17 cellular contexts compared by ENCODE assay signal in genomic region chr14:41824441-41824840, GRCh38.
DNase-seq lines count a peak whose midpoint lies in the region; ATAC-seq and TF ChIP-seq lines count a peak whose summit lies in the region.
"Had no signal": no experiment of that assay in that cellular context is flagged by ENCODE, and none has a peak within 500 bp of the region (broad histone marks: within the 10 kb centered on the region; RNA-seq: fewer than 3 reads in every experiment).

No MANE protein-coding gene starts in this region.

- H3T11ph ChIP-seq in H9 (ENCODE audit: low read length), result no peak overlapping the region

- no peak overlapping the region for H3K56ac ChIP-seq in H9 (ENCODE audit: insufficient read length, low read depth, low read length)

- H3K23ac ChIP-seq in H9 (ENCODE audit: insufficient read length, low read depth, low read length), result no peak overlapping the region

- H3K4me1 ChIP-seq in DND-41 (ENCODE audit: insufficient read depth, low read length) (no peaks in the 10 kb centered on the region), H9 (ENCODE audit: insufficient read depth, low read length) (no peaks in the 10 kb centered on the region), OCI-LY3 (ENCODE audit: low read length) (no peaks in the 10 kb centered on the region)

- H3K27ac ChIP-seq in DND-41 (ENCODE audit: low read length) (no peak overlapping the region), H9 (ENCODE audit: insufficient read length, low read depth, low read length) (no peak overlapping the region), OCI-LY3 (ENCODE audit: low read length) (no peak overlapping the region)
- H3K27ac ChIP-seq: thoracic aorta had no signal

- H3K36me3 ChIP-seq in DND-41 (ENCODE audit: insufficient read depth, low read length) (no peaks in the 10 kb centered on the region), OCI-LY3 (replicated peaks; ENCODE audit: low read depth, low read length) (no peaks in the 10 kb centered on the region)
- H3K36me3 ChIP-seq: thoracic aorta had no signal

- H2BK12ac ChIP-seq in H9 (ENCODE audit: insufficient read length, low read depth, low read length), result no peak overlapping the region

- no peak overlapping the region for H4K91ac ChIP-seq in H9 (ENCODE audit: insufficient read length, low read depth, low read length)

- H3K4ac ChIP-seq in H9 (ENCODE audit: low read depth, low read length), result no peak overlapping the region

- no peak overlapping the region for H3K18ac ChIP-seq in H9 (ENCODE audit: insufficient read length, low read depth, low read length)

- H3K4me3 Mint-ChIP-seq in H9, result no peak overlapping the region
- H3K4me3 Mint-ChIP-seq: activated CD4-positive, alpha-beta memory T cell treated with anti-CD3 and anti-CD28 coated beads, Interleukin-2, amount 10 ng/mL, durations not matched to agents 7 days and 5 days; activated T-helper 1 cell treated with anti-CD3 and anti-CD28 coated beads, Interleukin-12 subunit alpha, Interleukin-12 subunit beta, Interleukin-2, Interleukin-4 antibody, amounts not matched to agents 30 ng/mL and 10 ng/mL and 1 ng/mL, durations not matched to agents 14 hours and 24 hours and 36 hours; B cell had no signal

- no peak overlapping the region for H4K5ac ChIP-seq in H9 (ENCODE audit: insufficient read length, low read depth, low read length)

- H3K27me3 Mint-ChIP-seq in H9 (ENCODE audit: low read depth), result no peaks in the 10 kb centered on the region; the same call in 1 of the 2 replicates
- H3K27me3 Mint-ChIP-seq: activated CD4-positive, alpha-beta memory T cell treated with anti-CD3 and anti-CD28 coated beads, Interleukin-2, amount 10 ng/mL, durations not matched to agents 7 days and 5 days; B cell had no signal

- WGBS in H9 (ENCODE audit: extremely low coverage, insufficient read length, low lambda C conversion rate), result no CpG with 5 or more reads among the region's 2 CpGs

- ATAC-seq in DND-41 (ENCODE audit: insufficient read depth, low read depth), result no peak
- ATAC-seq: left colon had no signal

- no peak overlapping the region for H2AFZ ChIP-seq in DND-41 (ENCODE audit: low read depth, low read length)
- H2AFZ ChIP-seq in H9 (ENCODE audit: low read length), result no peak overlapping the region
- H2AFZ ChIP-seq in OCI-LY3 (ENCODE audit: low read depth, low read length), result no peak overlapping the region

- H2BK15ac ChIP-seq in H9 (ENCODE audit: low read depth, low read length), result no peak overlapping the region

- H2BK5ac ChIP-seq in H9 (ENCODE audit: insufficient read length, low read length), result no peak overlapping the region

- H2AK5ac ChIP-seq in H9 (ENCODE audit: insufficient read length, low read length), result no peak overlapping the region

- no peak overlapping the region for H4K8ac ChIP-seq in H9 (replicated peaks; ENCODE audit: insufficient read length, low read depth, low read length)

- H2BK120ac ChIP-seq in H9 (ENCODE audit: low read depth, low read length, poor library complexity, severe bottlenecking), result no peak overlapping the region

- no peak for DNase-seq in DND-41
- DNase-seq in H9, result no peak
- DNase-seq in fibroblast of the aortic adventitia (ENCODE audit: low read depth), result no peak
- DNase-seq in COLO668 (lab: John Stamatoyannopoulos, UW; ENCODE audit: unreplicated experiment), result no peak
- no peak for DNase-seq in LoVo (ENCODE audit: low spot score)
- DNase-seq in stimulated activated CD4-positive, alpha-beta T cell treated with anti-CD3 and anti-CD28 coated beads, Interleukin-12 subunit alpha, Interleukin-12 subunit beta, amount 100 ng/mL, for 4 hours, result no peak
- DNase-seq in NCI-H748 (lab: John Stamatoyannopoulos, UW; ENCODE audit: unreplicated experiment), result no peak
- DNase-seq: activated CD4-positive, alpha-beta memory T cell treated with anti-CD3 and anti-CD28 coated beads, Interleukin-2, amount 10 ng/mL, durations not matched to agents 7 days and 5 days; left colon; NCI-H2029 treated with DMSO at 0.1 percent for 48 hours; NCI-H748 treated with DMSO at 0.1 percent for 48 hours; RPMI8226; stimulated activated CD4-positive, alpha-beta T cell treated with anti-CD3 and anti-CD28 coated beads, Interleukin-4, amount 100 ng/mL, for 4 hours had no signal

- no peak overlapping the region for H2BK20ac ChIP-seq in H9 (ENCODE audit: low read depth, low read length, poor library complexity, severe bottlenecking)

- H3K14ac ChIP-seq in H9 (ENCODE audit: insufficient read depth, low read length), result no peak overlapping the region

- H4K20me1 ChIP-seq in DND-41 (ENCODE audit: insufficient read depth, low read length) (no peaks in the 10 kb centered on the region), H9 (ENCODE audit: control insufficient read depth, insufficient read depth, insufficient read length) (no peaks in the 10 kb centered on the region), OCI-LY3 (ENCODE audit: insufficient read depth, low read length) (no peaks in the 10 kb centered on the region)

- no peaks in the 10 kb centered on the region for H3K27me3 ChIP-seq in DND-41 (ENCODE audit: insufficient read depth, low read length, poor library complexity)
- no peaks in the 10 kb centered on the region for H3K27me3 ChIP-seq in H9 (ENCODE audit: insufficient read depth, low read length)
- H3K27me3 ChIP-seq in OCI-LY3 (ENCODE audit: low read depth, low read length), result no peaks in the 10 kb centered on the region

- H3K4me2 ChIP-seq in DND-41 (ENCODE audit: insufficient read depth, low read length), result no peak overlapping the region
- H3K4me2 ChIP-seq in H9 (ENCODE audit: insufficient read depth, insufficient read length, low read length), result no peak overlapping the region
- no peak overlapping the region for H3K4me2 ChIP-seq in OCI-LY3 (ENCODE audit: low read length)

- no peaks in the 10 kb centered on the region for H3K23me2 ChIP-seq in H9 (ENCODE audit: insufficient read length, low read depth, low read length, poor library complexity, severe bottlenecking)

- H3K36me3 Mint-ChIP-seq in H9 (ENCODE audit: insufficient read depth in 1 of 3, low read depth in 3 of 3), result peaks cover 0 to 5% (median 0%) of the 10 kb centered on the region in 3 experiments; a peak in 2 of 7 replicates

- H3K4me1 Mint-ChIP-seq in H9, result no peaks in the 10 kb centered on the region
- H3K4me1 Mint-ChIP-seq: activated CD4-positive, alpha-beta memory T cell treated with anti-CD3 and anti-CD28 coated beads, Interleukin-2, amount 10 ng/mL, durations not matched to agents 7 days and 5 days; B cell had no signal

- H3K9me3 ChIP-seq in DND-41 (ENCODE audit: insufficient read depth, low read length, severe bottlenecking), result peaks cover 6% of the 10 kb centered on the region
- no peaks in the 10 kb centered on the region for H3K9me3 ChIP-seq in H9 (ENCODE audit: control insufficient read depth, low read depth, low read length)
- H3K9me3 ChIP-seq in OCI-LY3 (ENCODE audit: insufficient read depth, low read length), result peaks cover 5% of the 10 kb centered on the region; the same call in 1 of the 2 replicates
- H3K9me3 ChIP-seq: thoracic aorta had no signal

- H3K9me3 Mint-ChIP-seq in H9, result peaks cover 0 to 7% of the 10 kb centered on the region in 2 experiments; a peak in 3 of 5 replicates
- H3K9me3 Mint-ChIP-seq: activated CD4-positive, alpha-beta memory T cell treated with anti-CD3 and anti-CD28 coated beads, Interleukin-2, amount 10 ng/mL, durations not matched to agents 7 days and 5 days; activated T-helper 1 cell treated with anti-CD3 and anti-CD28 coated beads, Interleukin-12 subunit alpha, Interleukin-12 subunit beta, Interleukin-2, Interleukin-4 antibody, amounts not matched to agents 30 ng/mL and 10 ng/mL and 1 ng/mL, durations not matched to agents 14 hours and 24 hours and 36 hours had no signal

- no peak overlapping the region for H3K4me3 ChIP-seq in DND-41 (ENCODE audit: low read depth in 1 of 2, low read length in 2 of 2)
- H3K4me3 ChIP-seq in OCI-LY3 (ENCODE audit: low read length), result no peak overlapping the region
- H3K4me3 ChIP-seq in fibroblast of the aortic adventitia (ENCODE audit: low read depth, low read length), result no peak overlapping the region
- H3K4me3 ChIP-seq: thoracic aorta had no signal

- TF ChIP-seq CTCF in DND-41 (IDR thresholded peaks at IDR 0.05; ENCODE audit: borderline replicate concordance, extremely low read depth, low read length, poor library complexity, severe bottlenecking) (peak; percentile 30), H9 (conservative IDR thresholded peaks at IDR 0.05) (peak; percentile 51), OCI-LY3 (IDR thresholded peaks at IDR 0.05; ENCODE audit: low read depth, low read length) (peak; percentile 26), fibroblast of the aortic adventitia (IDR thresholded peaks at IDR 0.05; ENCODE audit: insufficient read depth, low read length) (peak; percentile 21)

- H3K79me2 ChIP-seq in DND-41 (ENCODE audit: insufficient read depth, low read length), result no peaks in the 10 kb centered on the region
- no peaks in the 10 kb centered on the region for H3K79me2 ChIP-seq in H9 (ENCODE audit: insufficient read depth, low read length)
- no peaks in the 10 kb centered on the region for H3K79me2 ChIP-seq in OCI-LY3 (ENCODE audit: low read length)

- H3K79me1 ChIP-seq in H9 (ENCODE audit: insufficient read depth, low read depth, low read length, poor library complexity, severe bottlenecking), result no peaks in the 10 kb centered on the region

- no peak overlapping the region for H3K9ac ChIP-seq in DND-41 (ENCODE audit: low read depth, low read length)
- H3K9ac ChIP-seq in H9 (ENCODE audit: extremely low read depth, insufficient read length, low read length), result no peak overlapping the region
- H3K9ac ChIP-seq in OCI-LY3 (ENCODE audit: low read length), result no peak overlapping the region

- no peak overlapping the region for H3K27ac Mint-ChIP-seq in H9
- H3K27ac Mint-ChIP-seq: activated CD4-positive, alpha-beta memory T cell treated with anti-CD3 and anti-CD28 coated beads, Interleukin-2, amount 10 ng/mL, durations not matched to agents 7 days and 5 days; activated T-helper 1 cell treated with anti-CD3 and anti-CD28 coated beads, Interleukin-12 subunit alpha, Interleukin-12 subunit beta, Interleukin-2, Interleukin-4 antibody, amounts not matched to agents 30 ng/mL and 10 ng/mL and 1 ng/mL, durations not matched to agents 14 hours and 24 hours and 36 hours; B cell had no signal
